ENCODE assay signal across 1 cellular context in genomic region chr17:28912281-28912937, GRCh38.
TF ChIP-seq lines count a peak whose summit lies in the region.

No MANE protein-coding gene starts in this region.

TF ChIP-seq in IMR-90, 13 proteins besides CTCF, POLR2A, EP300 and RAD21 (continued from another document):
- TF ChIP-seq RCOR1 (IDR thresholded peaks at IDR 0.05; ENCODE audit: insufficient replicate concordance, low read length), result no peak
- no peak for TF ChIP-seq CEBPB (IDR thresholded peaks at IDR 0.05; ENCODE audit: low read depth, low read length)
- TF ChIP-seq SMC3 (IDR thresholded peaks at IDR 0.05; ENCODE audit: low read depth, low read length), result no peak
